ENCODE assay signal across 10 cellular contexts in the genomic region with DNA sequence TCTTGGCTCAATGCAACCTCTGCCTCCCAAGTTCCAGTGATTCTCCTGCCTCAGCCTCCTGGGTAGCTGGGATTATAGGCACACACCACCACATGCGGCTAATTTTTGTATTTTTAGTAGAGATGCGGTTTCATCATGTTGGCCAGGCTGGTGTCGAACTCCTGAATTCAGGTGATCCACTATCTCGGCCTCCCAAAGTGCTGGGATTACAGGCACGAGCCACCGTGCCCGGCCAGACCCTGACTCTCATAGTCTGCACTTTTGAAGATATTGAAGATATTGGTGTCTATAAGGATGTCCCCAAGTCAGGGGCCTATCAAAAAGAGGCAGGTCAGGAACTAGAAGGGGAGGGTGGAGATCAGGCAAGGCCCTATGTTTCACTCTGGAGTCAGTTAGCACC. TPM values are rescaled to one million over a fixed set of nuclear protein-coding genes. Genes with fewer than 3 reads are reported as not detected.
A peak's percentile ranks its signal among the peaks of the same experiment; 100 is the strongest.
DNase-seq lines count a peak whose midpoint lies in the region; ATAC-seq, FAIRE-seq and TF ChIP-seq lines count a peak whose summit lies in the region.
"Not testable (repeated sequence)": the region's sequence is repeated elsewhere in the genome, so short reads cannot be mapped to it uniquely, and the experiment has no call there.
"Had no signal": no experiment of that assay in that cellular context is flagged by ENCODE, and none has a peak within 500 bp of the region (broad histone marks: within the 10 kb centered on the region; RNA-seq: fewer than 3 reads in every experiment).

No MANE protein-coding gene starts in this region.

- H3K4me2 ChIP-seq in A549 = 0 out of 3 replicates have a peak overlapping the region, but pooled peaks have one; percentile 7

- TF ChIP-seq CTCF in A549 (IDR thresholded peaks at IDR 0.05); Peyer's patch (IDR thresholded peaks at IDR 0.05); chondrocyte (IDR thresholded peaks at IDR 0.05); thyroid gland (IDR thresholded peaks at IDR 0.05): not testable (repeated sequence)

- WGBS in A549 (ENCODE audit: missing lambda C conversion rate) = 99% methylated on average over 7 of the region's 7 CpGs
- 93% methylated on average over 7 of the region's 7 CpGs for WGBS in esophagus, 2 donors
- WGBS in thyroid gland, 2 donors = 96 to 100% methylated on average over 7 of the region's 7 CpGs
- WGBS in aorta, 2 donors = 96 to 97% methylated on average over 7 of the region's 7 CpGs

- H3K4me3 Mint-ChIP-seq in chondrocyte (ENCODE audit: unreplicated experiment) = not testable (repeated sequence)

- not testable (repeated sequence) for TF ChIP-seq EP300 in A549 (IDR thresholded peaks at IDR 0.05)

- CTCF ChIA-PET in A549 (lab: Yijun Ruan, JAX) = not testable (repeated sequence)

- not testable (repeated sequence) for H3K36me3 ChIP-seq in Peyer's patch; esophagus (ENCODE audit: control insufficient read depth in 2 of 2, insufficient read depth in 2 of 2, low read length in 1 of 2); mucosa of rectum (ENCODE audit: control insufficient read depth in 2 of 2, insufficient read depth in 2 of 2, low read length in 2 of 2); thyroid gland; aorta (ENCODE audit: control insufficient read depth in 1 of 2, insufficient read depth in 2 of 2, low read length in 1 of 2)

- not testable (repeated sequence) for H3K9me3 ChIP-seq in A549; Peyer's patch; esophagus (ENCODE audit: control insufficient read depth in 2 of 2, insufficient read depth in 1 of 2, low read depth in 1 of 2, low read length in 1 of 2); mucosa of rectum (ENCODE audit: control insufficient read depth in 2 of 2, low read length in 2 of 2); thyroid gland; aorta (ENCODE audit: control insufficient read depth, low read length)

- H3K27ac Mint-ChIP-seq in chondrocyte (ENCODE audit: unreplicated experiment) = not testable (repeated sequence)

- not testable (repeated sequence) for H3K9me3 Mint-ChIP-seq in chondrocyte (ENCODE audit: low read depth)

- H3K27me3 ChIP-seq in Peyer's patch; esophagus (ENCODE audit: control insufficient read depth in 1 of 2, insufficient read depth in 2 of 2, low read length in 2 of 2); mucosa of rectum (ENCODE audit: control insufficient read depth in 2 of 2, insufficient read depth in 2 of 2, low read length in 2 of 2); thyroid gland; aorta (ENCODE audit: control insufficient read depth in 1 of 2, insufficient read depth in 2 of 2, low read length in 1 of 2): not testable (repeated sequence)

- not testable (repeated sequence) for TF ChIP-seq RAD21 in A549 (conservative IDR thresholded peaks at IDR 0.05 in 1 of 2, IDR thresholded peaks at IDR 0.05 in 1 of 2)

- H3K4me1 ChIP-seq in A549 = peaks cover 53% of the 10 kb centered on the region
- peaks cover 0 to 48% (median 1%) of the 10 kb centered on the region in 4 donors for H3K4me1 ChIP-seq in Peyer's patch
- H3K4me1 ChIP-seq in esophagus (ENCODE audit: control insufficient read depth in 2 of 2, insufficient read depth in 2 of 2, low read length in 1 of 2) = peaks cover 10 to 35% of the 10 kb centered on the region in 2 donors
- H3K4me1 ChIP-seq in mucosa of rectum (ENCODE audit: control insufficient read depth in 2 of 2, insufficient read depth in 2 of 2, low read length in 2 of 2) = peaks cover 51 to 59% of the 10 kb centered on the region in 2 donors
- peaks cover 86% of the 10 kb centered on the region in 2 donors for H3K4me1 ChIP-seq in thyroid gland
- not testable (repeated sequence) for H3K4me1 ChIP-seq in aorta (ENCODE audit: control insufficient read depth in 1 of 2, insufficient read depth in 2 of 2, low read length in 2 of 2)

- H3K27ac ChIP-seq in A549 = peak overlapping the region; percentile 1 to 46; a peak in 3 of 6 replicates
- H3K27ac ChIP-seq in Peyer's patch = peak overlapping the region in 3 of 4 donors; percentile 49 to 71 (median 49)
- peak overlapping the region; percentile 65 to 89 for H3K27ac ChIP-seq in esophagus (ENCODE audit: low read depth in 2 of 2, low read length in 1 of 2)
- H3K27ac ChIP-seq in mucosa of rectum (ENCODE audit: low read depth in 2 of 2, low read length in 2 of 2) = peak overlapping the region; percentile 71 to 79
- H3K27ac ChIP-seq in thyroid gland = peak overlapping the region; percentile 92 to 97 (median 93)
- not testable (repeated sequence) for H3K27ac ChIP-seq in aorta (ENCODE audit: low read depth in 1 of 2, low read length in 2 of 2)

- not testable (repeated sequence) for FAIRE-seq in A549 (lab: Jason Lieb, UNC)

- H3K4me3 ChIP-seq in A549; Peyer's patch; esophagus (ENCODE audit: low read depth in 1 of 2, low read length in 2 of 2); mucosa of rectum (ENCODE audit: low read length in 2 of 2); thyroid gland (replicated peaks in 1 of 3); aorta (ENCODE audit: low read length in 2 of 2): not testable (repeated sequence)

- H3K4me1 Mint-ChIP-seq in chondrocyte (ENCODE audit: low read depth) = not testable (repeated sequence)

- TF ChIP-seq POLR2A in A549 (IDR thresholded peaks at IDR 0.05; ENCODE audit: low read length); Peyer's patch (IDR thresholded peaks at IDR 0.05); thyroid gland (IDR thresholded peaks at IDR 0.05): not testable (repeated sequence)

- not testable (repeated sequence) for ATAC-seq in A549; aorta (ENCODE audit: low FRiP score)

- not testable (repeated sequence) for H3K27me3 Mint-ChIP-seq in chondrocyte (ENCODE audit: low read depth)

- POLR2A ChIA-PET in A549 (lab: Yijun Ruan, JAX) = not testable (repeated sequence)

- DNase-seq in A549 (ENCODE audit: low read depth in 1 of 2, low spot score in 1 of 2); Peyer's patch; thyroid gland: not testable (repeated sequence)
- DNase-seq in chondrocyte (ENCODE audit: low spot score) (peak; percentile 21), aorta (peak; percentile 3 to 16)

- H3K9ac ChIP-seq in mucosa of rectum (ENCODE audit: low read depth in 1 of 2, low read length in 2 of 2) = not testable (repeated sequence)

- intact Hi-C loops in thyroid gland (cut with DNase I); aorta (cut with DNase I): not testable (repeated sequence)

- H3K36me3 Mint-ChIP-seq in chondrocyte (ENCODE audit: low read depth) = not testable (repeated sequence)

RNA-seq across cellular contexts. Expression of a gene that starts 20.3 kb away (rescaled TPM):
- polyA plus RNA-seq in A549 (2011; rRNA removed) (3.7 and 5.2 TPM in 2 replicates), A549 (2017; fragmentation: RNase III; extraction: RNeasy Plus Mini Kit Qiagen cat#74134 plus additional on column Dnase treatment) (6.1 to 6.4 TPM (median 6.4 TPM) in 3 replicates), esophagus (10 to 100 TPM; 17.8 to 26.0 TPM), aorta (under 1 TPM; 0.50 to 0.54 TPM)
- polyA plus RNA-seq in A549 (2012; cell fraction: cytosol; rRNA removed) = 7.6 and 11.4 TPM in 2 replicates
- polyA plus RNA-seq in A549 (2012; cell fraction: nucleus; rRNA removed) = 10.3 and 15.5 TPM in 2 replicates
- 6.8 and 8.8 TPM in 2 replicates for polyA minus RNA-seq in A549 (2011; rRNA and poly(A)+ RNA removed)
- total RNA-seq in Peyer's patch (10 to 100 TPM in 3 of 4 donors, 1 to 10 TPM in 1; 6.6 to 42.7 (median 33.5) TPM), chondrocyte (0.32 TPM in 1 of 3 replicates, not detected in the others), thyroid gland (10 to 100 TPM; 29.3 to 38.1 (median 37.7) TPM), aorta (1 to 10 TPM; 2.9 to 3.9 TPM)
- total RNA-seq: A673; CD8-positive, alpha-beta T cell had no signal
- polyA plus RNA-seq: AG04450 had no signal

RNA-seq across cellular contexts. Expression of a gene that starts 55.7 kb away (rescaled TPM):
- polyA plus RNA-seq in A549 (2011; rRNA removed) (15.0 and 19.0 TPM in 2 replicates), A549 (2017; fragmentation: RNase III; extraction: RNeasy Plus Mini Kit Qiagen cat#74134 plus additional on column Dnase treatment) (9.4 to 10.5 TPM (median 10.5 TPM) in 3 replicates), esophagus (1 to 10 TPM; 3.7 to 4.7 TPM), aorta (10 to 100 TPM; 34.4 to 39.9 TPM)
- polyA plus RNA-seq in A549 (2012; cell fraction: cytosol; rRNA removed) = 6.6 and 7.7 TPM in 2 replicates
- polyA plus RNA-seq in A549 (2012; cell fraction: nucleus; rRNA removed) = 7.0 and 9.3 TPM in 2 replicates
- 8.8 and 9.8 TPM in 2 replicates for polyA minus RNA-seq in A549 (2011; rRNA and poly(A)+ RNA removed)
- total RNA-seq in Peyer's patch (10 to 100 TPM in 3 of 4 donors, 1 to 10 TPM in 1; 6.7 to 95.7 (median 10.2) TPM), chondrocyte (38.7 to 69.5 TPM (median 66.8 TPM) in 3 replicates), thyroid gland (10 to 100 TPM; 13.5 to 21.7 (median 16.9) TPM), aorta (100 to 1,000 TPM in 1 of 2 donors, 10 to 100 TPM in 1; 84.4 to 107 TPM)
